20 cellular contexts compared by ENCODE assay signal in the genomic region with DNA sequence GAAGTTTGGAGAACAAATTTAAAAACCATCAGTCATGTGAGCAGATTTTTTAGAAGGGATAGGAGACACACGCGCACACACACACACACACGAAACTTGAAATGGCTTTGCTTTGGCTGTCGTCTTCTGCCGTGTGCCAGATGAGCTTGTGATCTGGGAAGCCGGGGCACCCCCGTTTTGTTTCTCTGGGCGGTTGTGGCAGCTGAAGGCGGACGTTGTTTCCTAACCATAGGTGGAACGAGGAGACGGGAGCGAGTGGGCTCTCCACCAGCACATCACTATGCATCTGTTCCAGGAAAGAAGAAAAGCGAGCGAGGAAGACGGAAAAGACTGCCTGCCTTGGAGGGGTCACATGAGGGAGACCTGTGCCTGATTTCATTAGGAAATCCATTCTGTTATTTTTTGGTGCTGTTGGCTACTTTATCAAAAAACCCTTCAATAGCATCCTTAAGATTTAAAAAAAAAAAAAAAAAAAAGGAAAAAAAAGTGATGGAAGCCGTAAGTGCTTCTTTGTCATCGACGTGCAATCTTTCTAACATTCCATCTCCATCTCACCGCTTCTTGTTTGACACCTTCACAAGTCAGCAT.
DNase-seq lines count a peak whose midpoint lies in the region; ATAC-seq and TF ChIP-seq lines count a peak whose summit lies in the region.
"Had no signal": no experiment of that assay in that cellular context is flagged by ENCODE, and none has a peak within 500 bp of the region (broad histone marks: within the 10 kb centered on the region; RNA-seq: fewer than 3 reads in every experiment).

No MANE protein-coding gene starts in this region.

- no peak overlapping the region for H3K4me3 Mint-ChIP-seq in activated T-cell treated with anti-CD3 and anti-CD28 coated beads, Interleukin-2, amount 50 U/mL, for 24 hours
- no peak overlapping the region for H3K4me3 Mint-ChIP-seq in activated T-cell treated with anti-CD3 and anti-CD28 coated beads, Interleukin-2, amount 50 U/mL, for 4 hours
- H3K4me3 Mint-ChIP-seq in endodermal cell: no peak overlapping the region
- H3K4me3 Mint-ChIP-seq in stimulated activated memory B cell treated with anti-CD40 and anti-IgM and Interleukin-4, amounts not matched to agents 10 μg/mL and 1 μg/mL and 100 μg/mL, for 72 hours: no peak overlapping the region

- no peaks in the 10 kb centered on the region for H3K27me3 ChIP-seq in PC-9 (ENCODE audit: insufficient read depth, low read depth)
- H3K27me3 ChIP-seq in endodermal cell (ENCODE audit: control insufficient read depth, insufficient read depth, low read length, poor library complexity, severe bottlenecking): no peaks in the 10 kb centered on the region
- H3K27me3 ChIP-seq: colonic mucosa, upper lobe of left lung had no signal

- no peak for TF ChIP-seq CTCF in PC-9 (conservative IDR thresholded peaks at IDR 0.05)
- TF ChIP-seq CTCF in endodermal cell (conservative IDR thresholded peaks at IDR 0.05): no peak

- peaks cover 100% of the 10 kb centered on the region for H3K36me3 Mint-ChIP-seq in activated T-cell treated with anti-CD3 and anti-CD28 coated beads, Interleukin-2, amount 50 U/mL, for 24 hours (ENCODE audit: low read depth)
- peaks cover 59% of the 10 kb centered on the region for H3K36me3 Mint-ChIP-seq in activated T-cell treated with anti-CD3 and anti-CD28 coated beads, Interleukin-2, amount 50 U/mL, for 4 hours (ENCODE audit: insufficient read depth)
- H3K36me3 Mint-ChIP-seq in endodermal cell (ENCODE audit: low read depth): peaks cover 91% of the 10 kb centered on the region
- peaks cover 89% of the 10 kb centered on the region for H3K36me3 Mint-ChIP-seq in stimulated activated memory B cell treated with anti-CD40 and anti-IgM and Interleukin-4, amounts not matched to agents 10 μg/mL and 1 μg/mL and 100 μg/mL, for 72 hours

- no peak overlapping the region for H2AFZ ChIP-seq in PC-9

- ATAC-seq in activated T-cell treated with anti-CD3 and anti-CD28 coated beads, Interleukin-2, amount 50 U/mL, for 4 hours: no peak
- ATAC-seq in stimulated activated memory B cell treated with anti-CD40 and anti-IgM and Interleukin-4, amounts not matched to agents 10 μg/mL and 1 μg/mL and 100 μg/mL, for 72 hours: no peak
- ATAC-seq in GM18858 (IDR thresholded peaks at IDR 0.05; ENCODE audit: unreplicated experiment) (no peak), GM18907 (IDR thresholded peaks at IDR 0.05; ENCODE audit: unreplicated experiment) (no peak)

- H3K79me2 ChIP-seq in PC-9 (ENCODE audit: low read depth): no peaks in the 10 kb centered on the region

- H3K9me3 Mint-ChIP-seq in activated T-cell treated with anti-CD3 and anti-CD28 coated beads, Interleukin-2, amount 50 U/mL, for 24 hours: no peaks in the 10 kb centered on the region
- H3K9me3 Mint-ChIP-seq in activated T-cell treated with anti-CD3 and anti-CD28 coated beads, Interleukin-2, amount 50 U/mL, for 4 hours: no peaks in the 10 kb centered on the region
- no peaks in the 10 kb centered on the region for H3K9me3 Mint-ChIP-seq in endodermal cell
- H3K9me3 Mint-ChIP-seq in stimulated activated memory B cell treated with anti-CD40 and anti-IgM and Interleukin-4, amounts not matched to agents 10 μg/mL and 1 μg/mL and 100 μg/mL, for 72 hours: no peaks in the 10 kb centered on the region

- H3F3A ChIP-seq in PC-9 (ENCODE audit: insufficient read depth, low read depth): no peaks in the 10 kb centered on the region

- H3K27ac ChIP-seq in PC-9 (no peak overlapping the region), endodermal cell (ENCODE audit: low read depth, low read length) (no peak overlapping the region)
- H3K27ac ChIP-seq: colonic mucosa, upper lobe of left lung, VCaP had no signal

- no peak overlapping the region for H3K4me3 ChIP-seq in PC-9
- no peak overlapping the region for H3K4me3 ChIP-seq in endodermal cell (ENCODE audit: low read length)
- H3K4me3 ChIP-seq: colonic mucosa, lung, upper lobe of left lung had no signal

- intact Hi-C loops in PC-9 (cut with micrococcal nuclease; ENCODE audit: unreplicated experiment): no loop called here

- TSS peak; percentile 12 for BruUV-seq in PC-9 (replicated peaks; lab: Mats Ljungman, UMichigan)

- H3K27ac Mint-ChIP-seq in activated T-cell treated with anti-CD3 and anti-CD28 coated beads, Interleukin-2, amount 50 U/mL, for 24 hours: peak overlapping the region; percentile 42
- H3K27ac Mint-ChIP-seq in endodermal cell: no peak overlapping the region
- peak overlapping the region; percentile 31 for H3K27ac Mint-ChIP-seq in stimulated activated memory B cell treated with anti-CD40 and anti-IgM and Interleukin-4, amounts not matched to agents 10 μg/mL and 1 μg/mL and 100 μg/mL, for 72 hours

- H3K9me2 ChIP-seq in PC-9 (ENCODE audit: insufficient read depth): no peaks in the 10 kb centered on the region

- no peak overlapping the region for H3K4me2 ChIP-seq in PC-9

- no peak overlapping the region for H3K9ac ChIP-seq in endodermal cell (ENCODE audit: extremely low read depth, low read length, poor library complexity, severe bottlenecking)

- CTCF ChIA-PET in PC-9 (lab: Charles Lee): no interaction called here

- peak; percentile 15 for DNase-seq in activated T-cell treated with anti-CD3 and anti-CD28 coated beads, Interleukin-2, amount 50 U/mL, for 24 hours
- DNase-seq in activated T-cell treated with anti-CD3 and anti-CD28 coated beads, Interleukin-2, amount 50 U/mL, for 4 hours: no peak
- DNase-seq in PC-9 (no peak), endodermal cell (peak; percentile 41), glomerular visceral epithelial cell (ENCODE audit: extremely low spot score) (no peak)
- DNase-seq: activated gamma-delta T cell; amniotic stem cell; colonic mucosa; GOT3; kidney glomerular epithelial cell; NCI-H1436; NCI-H2107; NCI-H510A treated with DMSO at 0.1 percent for 48 hours; stimulated activated CD4-positive, alpha-beta T cell treated with anti-CD3 and anti-CD28 coated beads, Interleukin-4, amount 100 ng/mL, for 4 hours; upper lobe of left lung had no signal

- H3K4me1 ChIP-seq in PC-9 (replicated peaks; ENCODE audit: insufficient read depth) (no peaks in the 10 kb centered on the region), endodermal cell (ENCODE audit: control insufficient read depth, insufficient read depth, low read length) (no peaks in the 10 kb centered on the region)
- H3K4me1 ChIP-seq: colonic mucosa had no signal

- POLR2A ChIA-PET in PC-9 (lab: Charles Lee; ENCODE audit: unreplicated experiment): no interaction called here

- H3K9me3 ChIP-seq in PC-9 (ENCODE audit: insufficient read depth, low read depth): no peaks in the 10 kb centered on the region
- no peaks in the 10 kb centered on the region for H3K9me3 ChIP-seq in endodermal cell (ENCODE audit: control insufficient read depth, low read length)
- H3K9me3 ChIP-seq: colonic mucosa, upper lobe of left lung had no signal

- H3K4me1 Mint-ChIP-seq in activated T-cell treated with anti-CD3 and anti-CD28 coated beads, Interleukin-2, amount 50 U/mL, for 24 hours (ENCODE audit: low read depth): peaks cover 17% of the 10 kb centered on the region
- peaks cover 3% of the 10 kb centered on the region for H3K4me1 Mint-ChIP-seq in activated T-cell treated with anti-CD3 and anti-CD28 coated beads, Interleukin-2, amount 50 U/mL, for 4 hours (ENCODE audit: low read depth)
- no peaks in the 10 kb centered on the region for H3K4me1 Mint-ChIP-seq in endodermal cell
- H3K4me1 Mint-ChIP-seq in stimulated activated memory B cell treated with anti-CD40 and anti-IgM and Interleukin-4, amounts not matched to agents 10 μg/mL and 1 μg/mL and 100 μg/mL, for 72 hours: peaks cover 25% of the 10 kb centered on the region

- H3K36me3 ChIP-seq in PC-9 (ENCODE audit: low read depth) (peaks cover 12% of the 10 kb centered on the region; the same call in 1 of the 2 replicates), endodermal cell (ENCODE audit: control insufficient read depth, insufficient read depth, low read length) (peaks cover 88% of the 10 kb centered on the region)
- H3K36me3 ChIP-seq: colonic mucosa had no signal

- WGBS in endodermal cell (ENCODE audit: insufficient coverage in 1 of 2, insufficient read length in 1 of 2), 2 experiments: 93 to 95% methylated on average over 6 to 20 of the region's 20 CpGs

- no peaks in the 10 kb centered on the region for H3K27me3 Mint-ChIP-seq in activated T-cell treated with anti-CD3 and anti-CD28 coated beads, Interleukin-2, amount 50 U/mL, for 24 hours
- H3K27me3 Mint-ChIP-seq in activated T-cell treated with anti-CD3 and anti-CD28 coated beads, Interleukin-2, amount 50 U/mL, for 4 hours (ENCODE audit: low read depth): no peaks in the 10 kb centered on the region
- H3K27me3 Mint-ChIP-seq in endodermal cell (ENCODE audit: insufficient read depth): no peaks in the 10 kb centered on the region
- H3K27me3 Mint-ChIP-seq in stimulated activated memory B cell treated with anti-CD40 and anti-IgM and Interleukin-4, amounts not matched to agents 10 μg/mL and 1 μg/mL and 100 μg/mL, for 72 hours: no peaks in the 10 kb centered on the region

- no peaks in the 10 kb centered on the region for H4K20me1 ChIP-seq in PC-9 (ENCODE audit: insufficient read depth)

Comparison
In these comparisons a context has a peak if more than half of its experiments do, and no peak if none do; other contexts are left out.
1. DNase-seq: peak in activated T-cell treated with anti-CD3 and anti-CD28 coated beads, Interleukin-2, amount 50 U/mL, for 24 hours (single experiment) and endodermal cell (single experiment); none in activated T-cell treated with anti-CD3 and anti-CD28 coated beads, Interleukin-2, amount 50 U/mL, for 4 hours (single experiment), PC-9 (0 of 2) and glomerular visceral epithelial cell (single experiment).